1 cellular context compared by ENCODE assay signal in genomic region chr1:25336922-25337354, GRCh38.
A peak's percentile ranks its signal among the peaks of the same experiment; 100 is the strongest.
TF ChIP-seq lines count a peak whose summit lies in the region.

No MANE protein-coding gene starts in this region.

TF ChIP-seq in GM12878, 131 proteins besides CTCF, POLR2A, EP300 and RAD21:
- TF ChIP-seq, protein P1, sequence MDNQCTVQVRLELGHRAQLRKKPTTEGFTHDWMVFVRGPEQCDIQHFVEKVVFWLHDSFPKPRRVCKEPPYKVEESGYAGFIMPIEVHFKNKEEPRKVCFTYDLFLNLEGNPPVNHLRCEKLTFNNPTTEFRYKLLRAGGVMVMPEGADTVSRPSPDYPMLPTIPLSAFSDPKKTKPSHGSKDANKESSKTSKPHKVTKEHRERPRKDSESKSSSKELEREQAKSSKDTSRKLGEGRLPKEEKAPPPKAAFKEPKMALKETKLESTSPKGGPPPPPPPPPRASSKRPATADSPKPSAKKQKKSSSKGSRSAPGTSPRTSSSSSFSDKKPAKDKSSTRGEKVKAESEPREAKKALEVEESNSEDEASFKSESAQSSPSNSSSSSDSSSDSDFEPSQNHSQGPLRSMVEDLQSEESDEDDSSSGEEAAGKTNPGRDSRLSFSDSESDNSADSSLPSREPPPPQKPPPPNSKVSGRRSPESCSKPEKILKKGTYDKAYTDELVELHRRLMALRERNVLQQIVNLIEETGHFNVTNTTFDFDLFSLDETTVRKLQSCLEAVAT (IDR thresholded peaks at IDR 0.05) = 0 out of 2 replicates have a peak, but pooled peaks have one; percentile 37
- TF ChIP-seq, protein P2, sequence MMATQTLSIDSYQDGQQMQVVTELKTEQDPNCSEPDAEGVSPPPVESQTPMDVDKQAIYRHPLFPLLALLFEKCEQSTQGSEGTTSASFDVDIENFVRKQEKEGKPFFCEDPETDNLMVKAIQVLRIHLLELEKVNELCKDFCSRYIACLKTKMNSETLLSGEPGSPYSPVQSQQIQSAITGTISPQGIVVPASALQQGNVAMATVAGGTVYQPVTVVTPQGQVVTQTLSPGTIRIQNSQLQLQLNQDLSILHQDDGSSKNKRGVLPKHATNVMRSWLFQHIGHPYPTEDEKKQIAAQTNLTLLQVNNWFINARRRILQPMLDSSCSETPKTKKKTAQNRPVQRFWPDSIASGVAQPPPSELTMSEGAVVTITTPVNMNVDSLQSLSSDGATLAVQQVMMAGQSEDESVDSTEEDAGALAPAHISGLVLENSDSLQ (IDR thresholded peaks at IDR 0.05) = peak; percentile 92
- TF ChIP-seq KLF5 (IDR thresholded peaks at IDR 0.05; ENCODE audit: partially characterized antibody) (peak; percentile 30), BHLHE40 (IDR thresholded peaks at IDR 0.05; ENCODE audit: borderline replicate concordance in 1 of 2, low read depth in 2 of 2, low read length in 1 of 2) (peak in 1 of 2 experiments; percentile 21; a peak in 1 of 4 replicates), PBX3 (IDR thresholded peaks at IDR 0.05; ENCODE audit: insufficient replicate concordance, low read depth, low read length) (peak; percentile 62), RUNX3 (IDR thresholded peaks at IDR 0.05; ENCODE audit: low read length) (0 out of 2 replicates have a peak, but pooled peaks have one; percentile 15)
- TF ChIP-seq, protein P3, sequence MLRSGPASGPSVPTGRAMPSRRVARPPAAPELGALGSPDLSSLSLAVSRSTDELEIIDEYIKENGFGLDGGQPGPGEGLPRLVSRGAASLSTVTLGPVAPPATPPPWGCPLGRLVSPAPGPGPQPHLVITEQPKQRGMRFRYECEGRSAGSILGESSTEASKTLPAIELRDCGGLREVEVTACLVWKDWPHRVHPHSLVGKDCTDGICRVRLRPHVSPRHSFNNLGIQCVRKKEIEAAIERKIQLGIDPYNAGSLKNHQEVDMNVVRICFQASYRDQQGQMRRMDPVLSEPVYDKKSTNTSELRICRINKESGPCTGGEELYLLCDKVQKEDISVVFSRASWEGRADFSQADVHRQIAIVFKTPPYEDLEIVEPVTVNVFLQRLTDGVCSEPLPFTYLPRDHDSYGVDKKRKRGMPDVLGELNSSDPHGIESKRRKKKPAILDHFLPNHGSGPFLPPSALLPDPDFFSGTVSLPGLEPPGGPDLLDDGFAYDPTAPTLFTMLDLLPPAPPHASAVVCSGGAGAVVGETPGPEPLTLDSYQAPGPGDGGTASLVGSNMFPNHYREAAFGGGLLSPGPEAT (IDR thresholded peaks at IDR 0.05; ENCODE audit: low read depth) = 0 out of 2 replicates have a peak, but pooled peaks have one; percentile 24
TF ChIP-seq in GM12878: peak in this region for 7; not testable (repeated sequence) for 124.
